ENCODE assay signal across 8 cellular contexts in genomic region chr16:21156767-21157467, GRCh38. TPM values are rescaled to one million over a fixed set of nuclear protein-coding genes. Genes with fewer than 3 reads are reported as not detected.
DNase-seq lines count a peak whose midpoint lies in the region; ATAC-seq and TF ChIP-seq lines count a peak whose summit lies in the region.

No MANE protein-coding gene starts in this region.

- H3K36me3 Mint-ChIP-seq in natural killer cell (no peaks in the 10 kb centered on the region), neural crest cell (ENCODE audit: low read depth) (no peaks in the 10 kb centered on the region)
- no peaks in the 10 kb centered on the region for H3K36me3 Mint-ChIP-seq in natural killer cell treated with Interleukin-12 subunit alpha and Interleukin-12 subunit beta and Interleukin-15 and Interleukin-18, amount 100 ng/mL, for 72 hours

- H3K27me3 Mint-ChIP-seq in natural killer cell (ENCODE audit: low read depth in 2 of 2) (no peaks in the 10 kb centered on the region), neural crest cell (ENCODE audit: low read depth) (no peaks in the 10 kb centered on the region)
- no peaks in the 10 kb centered on the region for H3K27me3 Mint-ChIP-seq in natural killer cell treated with Interleukin-12 subunit alpha and Interleukin-12 subunit beta and Interleukin-15 and Interleukin-18, amount 100 ng/mL, for 72 hours

- ATAC-seq in natural killer cell (no peak), GM18498 (IDR thresholded peaks at IDR 0.05; ENCODE audit: unreplicated experiment) (no peak)
- ATAC-seq in natural killer cell treated with Interleukin-12 subunit alpha and Interleukin-12 subunit beta and Interleukin-15 and Interleukin-18, amount 100 ng/mL, for 72 hours: no peak

- H3K9me3 Mint-ChIP-seq in natural killer cell: no peaks in the 10 kb centered on the region
- no peaks in the 10 kb centered on the region for H3K9me3 Mint-ChIP-seq in natural killer cell treated with Interleukin-12 subunit alpha and Interleukin-12 subunit beta and Interleukin-15 and Interleukin-18, amount 100 ng/mL, for 72 hours
- no peaks in the 10 kb centered on the region for H3K9me3 Mint-ChIP-seq in neural crest cell

- DNase-seq in natural killer cell (no peak), NCI-H1092 treated with DMSO at 0.1 percent for 48 hours (lab: John Stamatoyannopoulos, UW) (peak; percentile 40), SW480 (ENCODE audit: low spot score) (peak; percentile 80), fibroblast of the conjunctiva (ENCODE audit: low read depth) (peak; percentile 62), neural crest cell (ENCODE audit: low read depth, low spot score) (peak; percentile 43)
- DNase-seq in natural killer cell treated with Interleukin-12 subunit alpha and Interleukin-12 subunit beta and Interleukin-15 and Interleukin-18, amount 100 ng/mL, for 72 hours (ENCODE audit: low spot score): no peak
- no peak for DNase-seq in stimulated activated CD4-positive, alpha-beta T cell treated with anti-CD3 and anti-CD28 coated beads, Interleukin-2, amount 100 ng/mL, for 48 hours

- TF ChIP-seq CTCF in natural killer cell (IDR thresholded peaks at IDR 0.05) (peak; percentile 34), neural crest cell (conservative IDR thresholded peaks at IDR 0.05) (peak; percentile 72)

- H3K4me1 Mint-ChIP-seq in natural killer cell (peaks cover 11 to 17% of the 10 kb centered on the region in 2 donors), neural crest cell (peaks cover 27% of the 10 kb centered on the region)
- peaks cover 3 to 12% of the 10 kb centered on the region in 2 donors for H3K4me1 Mint-ChIP-seq in natural killer cell treated with Interleukin-12 subunit alpha and Interleukin-12 subunit beta and Interleukin-15 and Interleukin-18, amount 100 ng/mL, for 72 hours (ENCODE audit: low read depth in 2 of 2)

- H3K4me3 Mint-ChIP-seq in natural killer cell (peak overlapping the region; percentile 33), neural crest cell (peak overlapping the region; percentile 84)
- H3K4me3 Mint-ChIP-seq in natural killer cell treated with Interleukin-12 subunit alpha and Interleukin-12 subunit beta and Interleukin-15 and Interleukin-18, amount 100 ng/mL, for 72 hours: no peak overlapping the region

- intact Hi-C loops in natural killer cell (cut with micrococcal nuclease): no loop called here

- H3K27ac Mint-ChIP-seq in natural killer cell: no peak overlapping the region
- peak overlapping the region in 1 of 2 donors; percentile 80 for H3K27ac Mint-ChIP-seq in natural killer cell treated with Interleukin-12 subunit alpha and Interleukin-12 subunit beta and Interleukin-15 and Interleukin-18, amount 100 ng/mL, for 72 hours
- H3K27ac Mint-ChIP-seq in neural crest cell (ENCODE audit: unreplicated experiment): no peak overlapping the region

RNA-seq across cellular contexts. Expression of gene LDAF1, which starts 1.6 kb away (rescaled TPM):
- total RNA-seq in natural killer cell: 10 to 100 TPM in 1 of 3 donors, 1 to 10 TPM in 2; 4.6 to 12.9 (median 5.9) TPM
- 1 to 10 TPM; 5.2 to 9.4 TPM for total RNA-seq in natural killer cell treated with Interleukin-12 subunit alpha and Interleukin-12 subunit beta and Interleukin-15 and Interleukin-18, amount 100 ng/mL, for 72 hours
- total RNA-seq in neural crest cell: 25.4 and 26.9 TPM in 2 replicates

RNA-seq across cellular contexts. Expression of gene DNAH3, which starts 6.3 kb away (rescaled TPM):
- not detected for total RNA-seq in natural killer cell
- under 1 TPM in 1 of 2 donors, not detected in 1; 0.03 TPM for total RNA-seq in natural killer cell treated with Interleukin-12 subunit alpha and Interleukin-12 subunit beta and Interleukin-15 and Interleukin-18, amount 100 ng/mL, for 72 hours
- 0.07 and 0.41 TPM in 2 replicates for total RNA-seq in neural crest cell

RNA-seq across cellular contexts. Expression of gene ZP2, which starts 54.5 kb away (rescaled TPM):
- total RNA-seq in natural killer cell (not detected), neural crest cell (not detected in 2 replicates)
- not detected for total RNA-seq in natural killer cell treated with Interleukin-12 subunit alpha and Interleukin-12 subunit beta and Interleukin-15 and Interleukin-18, amount 100 ng/mL, for 72 hours

Comparison
In these comparisons a context has a peak if more than half of its experiments do, and no peak if none do; other contexts are left out.
1. DNase-seq: peak in NCI-H1092 treated with DMSO at 0.1 percent for 48 hours (single experiment), SW480 (single experiment), fibroblast of the conjunctiva (single experiment) and neural crest cell (single experiment); none in natural killer cell (single experiment), natural killer cell treated with Interleukin-12 subunit alpha and Interleukin-12 subunit beta and Interleukin-15 and Interleukin-18, amount 100 ng/mL, for 72 hours (single experiment) and stimulated activated CD4-positive, alpha-beta T cell treated with anti-CD3 and anti-CD28 coated beads, Interleukin-2, amount 100 ng/mL, for 48 hours (0 of 2).